Comparison of ENCODE assay signal across 1 cellular context in the genomic region with DNA sequence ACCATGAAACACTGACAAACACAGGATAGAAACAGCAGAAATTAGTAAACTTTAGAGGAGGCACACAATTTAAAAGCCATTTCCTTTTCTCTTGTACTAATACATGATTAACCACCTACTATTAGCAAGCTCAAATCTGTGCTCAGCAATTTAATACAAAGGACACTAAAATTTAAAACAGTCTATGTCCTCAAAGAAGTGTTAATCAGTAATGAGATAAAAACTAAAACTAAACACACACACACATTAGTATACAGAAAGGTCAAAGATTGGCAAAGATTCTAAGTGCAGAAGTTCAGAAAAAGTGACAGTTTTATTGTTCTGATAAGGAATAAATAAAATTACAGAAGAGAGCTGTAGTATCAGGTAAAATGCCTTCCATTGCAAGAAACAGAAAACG.
TF ChIP-seq lines count a peak whose summit lies in the region.

No MANE protein-coding gene starts in this region.

TF ChIP-seq in GM23338, 12 proteins besides CTCF, POLR2A, EP300 and RAD21 (continued from another document):
- TF ChIP-seq, protein P1, sequence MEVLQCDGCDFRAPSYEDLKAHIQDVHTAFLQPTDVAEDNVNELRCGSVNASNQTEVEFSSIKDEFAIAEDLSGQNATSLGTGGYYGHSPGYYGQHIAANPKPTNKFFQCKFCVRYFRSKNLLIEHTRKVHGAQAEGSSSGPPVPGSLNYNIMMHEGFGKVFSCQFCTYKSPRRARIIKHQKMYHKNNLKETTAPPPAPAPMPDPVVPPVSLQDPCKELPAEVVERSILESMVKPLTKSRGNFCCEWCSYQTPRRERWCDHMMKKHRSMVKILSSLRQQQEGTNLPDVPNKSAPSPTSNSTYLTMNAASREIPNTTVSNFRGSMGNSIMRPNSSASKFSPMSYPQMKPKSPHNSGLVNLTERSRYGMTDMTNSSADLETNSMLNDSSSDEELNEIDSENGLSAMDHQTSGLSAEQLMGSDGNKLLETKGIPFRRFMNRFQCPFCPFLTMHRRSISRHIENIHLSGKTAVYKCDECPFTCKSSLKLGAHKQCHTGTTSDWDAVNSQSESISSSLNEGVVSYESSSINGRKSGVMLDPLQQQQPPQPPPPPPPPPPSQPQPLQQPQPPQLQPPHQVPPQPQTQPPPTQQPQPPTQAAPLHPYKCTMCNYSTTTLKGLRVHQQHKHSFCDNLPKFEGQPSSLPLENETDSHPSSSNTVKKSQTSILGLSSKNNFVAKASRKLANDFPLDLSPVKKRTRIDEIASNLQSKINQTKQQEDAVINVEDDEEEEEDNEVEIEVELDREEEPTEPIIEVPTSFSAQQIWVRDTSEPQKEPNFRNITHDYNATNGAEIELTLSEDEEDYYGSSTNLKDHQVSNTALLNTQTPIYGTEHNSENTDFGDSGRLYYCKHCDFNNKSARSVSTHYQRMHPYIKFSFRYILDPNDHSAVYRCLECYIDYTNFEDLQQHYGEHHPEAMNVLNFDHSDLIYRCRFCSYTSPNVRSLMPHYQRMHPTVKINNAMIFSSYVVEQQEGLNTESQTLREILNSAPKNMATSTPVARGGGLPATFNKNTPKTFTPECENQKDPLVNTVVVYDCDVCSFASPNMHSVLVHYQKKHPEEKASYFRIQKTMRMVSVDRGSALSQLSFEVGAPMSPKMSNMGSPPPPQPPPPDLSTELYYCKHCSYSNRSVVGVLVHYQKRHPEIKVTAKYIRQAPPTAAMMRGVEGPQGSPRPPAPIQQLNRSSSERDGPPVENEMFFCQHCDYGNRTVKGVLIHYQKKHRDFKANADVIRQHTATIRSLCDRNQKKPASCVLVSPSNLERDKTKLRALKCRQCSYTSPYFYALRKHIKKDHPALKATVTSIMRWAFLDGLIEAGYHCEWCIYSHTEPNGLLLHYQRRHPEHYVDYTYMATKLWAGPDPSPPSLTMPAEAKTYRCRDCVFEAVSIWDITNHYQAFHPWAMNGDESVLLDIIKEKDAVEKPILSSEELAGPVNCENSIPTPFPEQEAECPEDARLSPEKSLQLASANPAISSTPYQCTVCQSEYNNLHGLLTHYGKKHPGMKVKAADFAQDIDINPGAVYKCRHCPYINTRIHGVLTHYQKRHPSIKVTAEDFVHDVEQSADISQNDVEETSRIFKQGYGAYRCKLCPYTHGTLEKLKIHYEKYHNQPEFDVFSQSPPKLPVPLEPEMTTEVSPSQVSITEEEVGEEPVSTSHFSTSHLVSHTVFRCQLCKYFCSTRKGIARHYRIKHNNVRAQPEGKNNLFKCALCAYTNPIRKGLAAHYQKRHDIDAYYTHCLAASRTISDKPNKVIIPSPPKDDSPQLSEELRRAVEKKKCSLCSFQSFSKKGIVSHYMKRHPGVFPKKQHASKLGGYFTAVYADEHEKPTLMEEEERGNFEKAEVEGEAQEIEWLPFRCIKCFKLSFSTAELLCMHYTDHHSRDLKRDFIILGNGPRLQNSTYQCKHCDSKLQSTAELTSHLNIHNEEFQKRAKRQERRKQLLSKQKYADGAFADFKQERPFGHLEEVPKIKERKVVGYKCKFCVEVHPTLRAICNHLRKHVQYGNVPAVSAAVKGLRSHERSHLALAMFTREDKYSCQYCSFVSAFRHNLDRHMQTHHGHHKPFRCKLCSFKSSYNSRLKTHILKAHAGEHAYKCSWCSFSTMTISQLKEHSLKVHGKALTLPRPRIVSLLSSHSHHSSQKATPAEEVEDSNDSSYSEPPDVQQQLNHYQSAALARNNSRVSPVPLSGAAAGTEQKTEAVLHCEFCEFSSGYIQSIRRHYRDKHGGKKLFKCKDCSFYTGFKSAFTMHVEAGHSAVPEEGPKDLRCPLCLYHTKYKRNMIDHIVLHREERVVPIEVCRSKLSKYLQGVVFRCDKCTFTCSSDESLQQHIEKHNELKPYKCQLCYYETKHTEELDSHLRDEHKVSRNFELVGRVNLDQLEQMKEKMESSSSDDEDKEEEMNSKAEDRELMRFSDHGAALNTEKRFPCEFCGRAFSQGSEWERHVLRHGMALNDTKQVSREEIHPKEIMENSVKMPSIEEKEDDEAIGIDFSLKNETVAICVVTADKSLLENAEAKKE (CRISPR knock-in tag; IDR thresholded peaks at IDR 0.05): no peak
- TF ChIP-seq, protein P2, sequence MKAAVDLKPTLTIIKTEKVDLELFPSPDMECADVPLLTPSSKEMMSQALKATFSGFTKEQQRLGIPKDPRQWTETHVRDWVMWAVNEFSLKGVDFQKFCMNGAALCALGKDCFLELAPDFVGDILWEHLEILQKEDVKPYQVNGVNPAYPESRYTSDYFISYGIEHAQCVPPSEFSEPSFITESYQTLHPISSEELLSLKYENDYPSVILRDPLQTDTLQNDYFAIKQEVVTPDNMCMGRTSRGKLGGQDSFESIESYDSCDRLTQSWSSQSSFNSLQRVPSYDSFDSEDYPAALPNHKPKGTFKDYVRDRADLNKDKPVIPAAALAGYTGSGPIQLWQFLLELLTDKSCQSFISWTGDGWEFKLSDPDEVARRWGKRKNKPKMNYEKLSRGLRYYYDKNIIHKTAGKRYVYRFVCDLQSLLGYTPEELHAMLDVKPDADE (IDR thresholded peaks at IDR 0.05): no peak
- TF ChIP-seq ZNF331 (CRISPR knock-in tag; IDR thresholded peaks at IDR 0.05; ENCODE audit: low read depth) (no peak), POLR2AphosphoS5 (IDR thresholded peaks at IDR 0.05; ENCODE audit: low read depth) (no peak), JUNB (IDR thresholded peaks at IDR 0.05; ENCODE audit: unreplicated experiment) (no peak), NANOG (IDR thresholded peaks at IDR 0.05; ENCODE audit: borderline replicate concordance) (no peak), EZH2 (IDR thresholded peaks at IDR 0.05; ENCODE audit: low read depth, unreplicated experiment) (no peak), EZH2phosphoT487 (IDR thresholded peaks at IDR 0.05; ENCODE audit: unreplicated experiment) (no peak), ZNF114 (CRISPR knock-in tag; IDR thresholded peaks at IDR 0.05) (no peak), CREB1 (CRISPR knock-in tag; IDR thresholded peaks at IDR 0.05; ENCODE audit: low read depth) (no peak)
- TF ChIP-seq, protein P3, sequence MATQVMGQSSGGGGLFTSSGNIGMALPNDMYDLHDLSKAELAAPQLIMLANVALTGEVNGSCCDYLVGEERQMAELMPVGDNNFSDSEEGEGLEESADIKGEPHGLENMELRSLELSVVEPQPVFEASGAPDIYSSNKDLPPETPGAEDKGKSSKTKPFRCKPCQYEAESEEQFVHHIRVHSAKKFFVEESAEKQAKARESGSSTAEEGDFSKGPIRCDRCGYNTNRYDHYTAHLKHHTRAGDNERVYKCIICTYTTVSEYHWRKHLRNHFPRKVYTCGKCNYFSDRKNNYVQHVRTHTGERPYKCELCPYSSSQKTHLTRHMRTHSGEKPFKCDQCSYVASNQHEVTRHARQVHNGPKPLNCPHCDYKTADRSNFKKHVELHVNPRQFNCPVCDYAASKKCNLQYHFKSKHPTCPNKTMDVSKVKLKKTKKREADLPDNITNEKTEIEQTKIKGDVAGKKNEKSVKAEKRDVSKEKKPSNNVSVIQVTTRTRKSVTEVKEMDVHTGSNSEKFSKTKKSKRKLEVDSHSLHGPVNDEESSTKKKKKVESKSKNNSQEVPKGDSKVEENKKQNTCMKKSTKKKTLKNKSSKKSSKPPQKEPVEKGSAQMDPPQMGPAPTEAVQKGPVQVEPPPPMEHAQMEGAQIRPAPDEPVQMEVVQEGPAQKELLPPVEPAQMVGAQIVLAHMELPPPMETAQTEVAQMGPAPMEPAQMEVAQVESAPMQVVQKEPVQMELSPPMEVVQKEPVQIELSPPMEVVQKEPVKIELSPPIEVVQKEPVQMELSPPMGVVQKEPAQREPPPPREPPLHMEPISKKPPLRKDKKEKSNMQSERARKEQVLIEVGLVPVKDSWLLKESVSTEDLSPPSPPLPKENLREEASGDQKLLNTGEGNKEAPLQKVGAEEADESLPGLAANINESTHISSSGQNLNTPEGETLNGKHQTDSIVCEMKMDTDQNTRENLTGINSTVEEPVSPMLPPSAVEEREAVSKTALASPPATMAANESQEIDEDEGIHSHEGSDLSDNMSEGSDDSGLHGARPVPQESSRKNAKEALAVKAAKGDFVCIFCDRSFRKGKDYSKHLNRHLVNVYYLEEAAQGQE (IDR thresholded peaks at IDR 0.05; ENCODE audit: unreplicated experiment): no peak
TF ChIP-seq in GM23338: peak in this region for 0.
